In the genomic region with DNA sequence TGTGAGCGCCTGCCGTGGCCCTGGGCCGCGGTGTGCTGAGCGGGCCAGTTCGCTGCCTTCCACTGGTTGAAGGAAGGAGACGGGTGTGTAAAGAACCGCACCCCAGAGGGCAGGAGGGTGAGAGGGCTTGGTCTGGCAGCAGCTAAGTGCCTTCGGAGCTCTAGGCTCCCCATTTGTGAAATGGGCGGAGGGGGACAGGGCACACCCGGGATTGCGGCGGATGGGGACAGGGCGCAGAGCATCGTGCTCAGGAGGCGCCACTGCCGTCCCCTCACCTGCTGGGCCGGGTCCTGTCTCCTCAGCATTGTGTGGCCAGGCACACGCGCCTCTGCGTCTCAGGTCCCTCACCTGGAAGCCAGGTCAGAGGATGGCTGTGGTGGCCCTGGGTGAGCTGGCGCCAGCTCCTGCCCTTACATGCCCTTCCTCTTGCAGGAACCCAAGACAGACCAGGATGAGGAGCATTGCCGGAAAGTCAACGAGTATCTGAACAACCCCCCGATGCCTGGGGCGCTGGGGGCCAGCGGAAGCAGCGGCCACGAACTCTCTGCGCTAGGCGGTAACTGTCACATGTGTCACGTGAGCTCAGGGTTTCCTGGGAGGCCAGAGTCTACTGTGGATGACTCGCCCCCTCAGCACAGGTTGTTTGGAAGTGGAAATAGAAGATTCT, we compare ENCODE assay signal across 10 cellular contexts. TPM values are rescaled to one million over a fixed set of nuclear protein-coding genes. Genes with fewer than 3 reads are reported as not detected.
DNase-seq lines count a peak whose midpoint lies in the region; ATAC-seq, FAIRE-seq and TF ChIP-seq lines count a peak whose summit lies in the region.
"Had no signal": no experiment of that assay in that cellular context is flagged by ENCODE, and none has a peak within 500 bp of the region (broad histone marks: within the 10 kb centered on the region; RNA-seq: fewer than 3 reads in every experiment).

No MANE protein-coding gene starts in this region.

- WGBS in small intestine, 3 donors = 81 to 88% (median 87%) methylated on average over 33 of the region's 33 CpGs
- 83 to 86% methylated on average over 32 to 33 of the region's 33 CpGs for WGBS in aorta, 2 donors

- H3K4me1 ChIP-seq in small intestine (ENCODE audit: control insufficient read depth in 2 of 2, insufficient read depth in 1 of 2, low read depth in 1 of 2, low read length in 1 of 2) (peaks cover 2 to 12% of the 10 kb centered on the region in 2 donors), aorta (ENCODE audit: control insufficient read depth in 1 of 2, insufficient read depth in 2 of 2, low read length in 2 of 2) (no peaks in the 10 kb centered on the region)

- H3K9me3 ChIP-seq in small intestine (ENCODE audit: control insufficient read depth, low read depth) (no peaks in the 10 kb centered on the region), aorta (ENCODE audit: control insufficient read depth, low read length) (no peaks in the 10 kb centered on the region)

- H3K36me3 ChIP-seq in small intestine (ENCODE audit: control insufficient read depth in 2 of 2, insufficient read depth in 2 of 2, low read length in 2 of 2) = peaks cover 9 to 15% of the 10 kb centered on the region in 2 donors
- H3K36me3 ChIP-seq in aorta (ENCODE audit: control insufficient read depth in 1 of 2, insufficient read depth in 2 of 2, low read length in 1 of 2) = peaks cover 0 to 9% of the 10 kb centered on the region in 2 donors

- H3K4me3 ChIP-seq in small intestine (ENCODE audit: low read depth in 1 of 2, low read length in 2 of 2) (no peak overlapping the region), aorta (ENCODE audit: low read length in 2 of 2) (no peak overlapping the region)

- no peak for TF ChIP-seq CTCF in omental fat pad (IDR thresholded peaks at IDR 0.05)

- FAIRE-seq in small intestine (lab: Jason Lieb, UNC) = no peak

- no peaks in the 10 kb centered on the region for H3K27me3 ChIP-seq in small intestine (ENCODE audit: control insufficient read depth in 2 of 2, insufficient read depth in 2 of 2, low read length in 2 of 2)
- H3K27me3 ChIP-seq in aorta (ENCODE audit: control insufficient read depth in 1 of 2, insufficient read depth in 2 of 2, low read length in 1 of 2) = no peaks in the 10 kb centered on the region

- DNase-seq in Right ventricle myocardium inferior (ENCODE audit: missing footprints) (peak; percentile 45), Right ventricle myocardium superior (no peak), RKO (ENCODE audit: low spot score) (peak; percentile 47), epithelial cell of prostate (ENCODE audit: low read depth, low spot score) (no peak), small intestine (peak; percentile 8), omental fat pad (ENCODE audit: low spot score) (no peak), aorta (no peak), COLO829 (ENCODE audit: low spot score) (no peak)
- DNase-seq: activated CD4-positive, alpha-beta T cell treated with anti-CD3 and anti-CD28 coated beads for 1 hour; stimulated activated CD4-positive, alpha-beta T cell treated with anti-CD3 and anti-CD28 coated beads, Interleukin-2, amount 100 ng/mL, for 24 hours had no signal

- intact Hi-C loops in Right ventricle myocardium inferior (cut with DNase I) = loop anchor here (5.0 to 10.0 kb wide), 2 partner anchors 41 to 489 kb away; a partner anchor contains a TSS
- intact Hi-C loops in Right ventricle myocardium superior (cut with DNase I) = no loop called here
- intact Hi-C loops in aorta (cut with DNase I) = loop anchor here in 1 of 2 donors (10.0 kb wide), 1 partner anchor 489 kb away; a partner anchor contains a TSS

- ATAC-seq in Right ventricle myocardium inferior (no peak), Right ventricle myocardium superior (ENCODE audit: poor library complexity) (no peak), omental fat pad (ENCODE audit: low FRiP score) (no peak), aorta (ENCODE audit: low FRiP score) (no peak)

- H3K27ac ChIP-seq in epithelial cell of prostate = peak overlapping the region; percentile 83
- H3K27ac ChIP-seq in small intestine (ENCODE audit: low read depth in 1 of 2, low read length in 1 of 2) = no peak overlapping the region
- H3K27ac ChIP-seq in aorta (ENCODE audit: low read depth in 1 of 2, low read length in 2 of 2) = no peak overlapping the region

RNA-seq across cellular contexts. Expression of a gene that starts 3.1 kb away (rescaled TPM):
- total RNA-seq in Right ventricle myocardium inferior (73.9 TPM), Right ventricle myocardium superior (68.5 TPM), omental fat pad (100 to 1,000 TPM in 3 of 4 donors, 10 to 100 TPM in 1; 97.7 to 164 (median 111) TPM), aorta (10 to 100 TPM; 56.1 to 61.8 TPM)
- polyA plus RNA-seq in small intestine (10 to 100 TPM; 86.3 to 93.4 (median 90.2) TPM), aorta (10 to 100 TPM; 41.4 to 80.9 TPM)

Comparison
In these comparisons a context has a peak if more than half of its experiments do, and no peak if none do; other contexts are left out.
1. DNase-seq: peak in Right ventricle myocardium inferior (single experiment), RKO (single experiment) and small intestine (single experiment); none in Right ventricle myocardium superior (single experiment), epithelial cell of prostate (single experiment), omental fat pad (single experiment), aorta (0 of 2) and COLO829 (single experiment).